Comparison of ENCODE assay signal across 8 cellular contexts in genomic region chr22:39520054-39520873, GRCh38. TPM values are rescaled to one million over a fixed set of nuclear protein-coding genes. Genes with fewer than 3 reads are reported as not detected.
DNase-seq lines count a peak whose midpoint lies in the region; ATAC-seq and TF ChIP-seq lines count a peak whose summit lies in the region.

A gene with protein sequence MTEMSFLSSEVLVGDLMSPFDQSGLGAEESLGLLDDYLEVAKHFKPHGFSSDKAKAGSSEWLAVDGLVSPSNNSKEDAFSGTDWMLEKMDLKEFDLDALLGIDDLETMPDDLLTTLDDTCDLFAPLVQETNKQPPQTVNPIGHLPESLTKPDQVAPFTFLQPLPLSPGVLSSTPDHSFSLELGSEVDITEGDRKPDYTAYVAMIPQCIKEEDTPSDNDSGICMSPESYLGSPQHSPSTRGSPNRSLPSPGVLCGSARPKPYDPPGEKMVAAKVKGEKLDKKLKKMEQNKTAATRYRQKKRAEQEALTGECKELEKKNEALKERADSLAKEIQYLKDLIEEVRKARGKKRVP (plus strand): TSS chr22:39520562. CDS start chr22:39521446, 884 bp downstream.

- no peak for TF ChIP-seq CTCF in AG10803 (conservative IDR thresholded peaks at IDR 0.05; ENCODE audit: low read length)

- peak; percentile 85 for ATAC-seq in GM19043 (IDR thresholded peaks at IDR 0.05; ENCODE audit: low read depth, unreplicated experiment)
- peak; percentile 65 for ATAC-seq in HG03378 (IDR thresholded peaks at IDR 0.05; ENCODE audit: unreplicated experiment)

- DNase-seq in AG10803 (ENCODE audit: low read depth) (peak; percentile 100), NCI-H460 (ENCODE audit: extremely low read depth, low read depth) (peak; percentile 96), cerebellar nuclear complex (lab: John Stamatoyannopoulos, UW) (peak; percentile 61 to 92), islet precursor cell (peak; percentile 99)
- DNase-seq in activated CD4-positive, CD25-positive, alpha-beta regulatory T cell treated with anti-CD3 and anti-CD28 coated beads, Interleukin-2, amount 50 U/mL, for 72 hours: peak; percentile 93
- peak; percentile 93 to 96 (median 95) for DNase-seq in stimulated activated CD4-positive, alpha-beta T cell treated with anti-CD3 and anti-CD28 coated beads, Interleukin-12 subunit alpha, Interleukin-12 subunit beta, amount 100 ng/mL, for 48 hours (ENCODE audit: low read depth in 2 of 3, low spot score in 1 of 3)

- peak within 1 kb of the TSS; percentile 94 for H3K4me3 ChIP-seq in AG10803 (ENCODE audit: low read length)

RNA-seq across cellular contexts. Expression of the gene that starts here (rescaled TPM):
- total RNA-seq in NCI-H460 (2014; rRNA removed; shearing (Covaris generic)): 816 and 819 TPM in 2 replicates
- 552 and 568 TPM in 2 replicates for polyA plus RNA-seq in NCI-H460 (2014; cell fraction: nucleus; rRNA removed)

Comparison
In these comparisons a context has a peak if more than half of its experiments do, and no peak if none do; other contexts are left out.
1. Peak in every context shown above with its lines: DNase-seq, ATAC-seq and H3K4me3 ChIP-seq.